ENCODE assay signal across 1 cellular context in genomic region chr3:170144437-170144843, GRCh38.
A peak's percentile ranks its signal among the peaks of the same experiment; 100 is the strongest.
TF ChIP-seq lines count a peak whose summit lies in the region.

No MANE protein-coding gene starts in this region.

TF ChIP-seq in GM12878, 131 proteins besides CTCF, POLR2A, EP300 and RAD21 (continued from another document):
- TF ChIP-seq BCL3 (IDR thresholded peaks at IDR 0.05; ENCODE audit: borderline replicate concordance, insufficient read depth, low read depth, low read length, poor library complexity, severe bottlenecking) = peak; percentile 32
- TF ChIP-seq NKRF (conservative IDR thresholded peaks at IDR 0.05) = no peak
- TF ChIP-seq BACH1 (IDR thresholded peaks at IDR 0.05; ENCODE audit: borderline replicate concordance) = peak; percentile 99
- TF ChIP-seq IKZF2 (IDR thresholded peaks at IDR 0.05) = peak; percentile 46 to 49; a peak in 3 of 4 replicates
- peak; percentile 63 for TF ChIP-seq ATF7 (IDR thresholded peaks at IDR 0.05; ENCODE audit: low read depth)
- TF ChIP-seq IRF4 (IDR thresholded peaks at IDR 0.05; ENCODE audit: low read depth, low read length) = peak; percentile 31; the same call in 1 of the 2 replicates
- no peak for TF ChIP-seq SP1 (IDR thresholded peaks at IDR 0.05; ENCODE audit: low read depth, low read length)
- TF ChIP-seq RUNX3 (IDR thresholded peaks at IDR 0.05; ENCODE audit: low read length) = peak; percentile 87
- peak; percentile 76 for TF ChIP-seq ATF2 (IDR thresholded peaks at IDR 0.05; ENCODE audit: low read length)
- TF ChIP-seq FOXM1 (IDR thresholded peaks at IDR 0.05; ENCODE audit: low read depth, low read length) = no peak; the same call in 1 of the 2 replicates
- no peak for TF ChIP-seq SIN3A (IDR thresholded peaks at IDR 0.05; ENCODE audit: low read depth, low read length)
- TF ChIP-seq IKZF1 (conservative IDR thresholded peaks at IDR 0.05) = 0 out of 2 replicates have a peak, but pooled peaks have one; percentile 20
- 0 out of 2 replicates have a peak, but pooled peaks have one; percentile 24 for TF ChIP-seq EED (IDR thresholded peaks at IDR 0.05; ENCODE audit: low read depth)
- TF ChIP-seq JUNB (IDR thresholded peaks at IDR 0.05) = peak; percentile 32
- no peak for TF ChIP-seq NRF1 (conservative IDR thresholded peaks at IDR 0.05; ENCODE audit: low read depth, low read length)
- 0 out of 2 replicates have a peak, but pooled peaks have one; percentile 56 for TF ChIP-seq CBX5 (IDR thresholded peaks at IDR 0.05; ENCODE audit: low read depth)
- TF ChIP-seq YY1 (IDR thresholded peaks at IDR 0.05; ENCODE audit: low read depth, low read length) = peak; percentile 37; the same call in 1 of the 2 replicates
- TF ChIP-seq CBFB (IDR thresholded peaks at IDR 0.05; ENCODE audit: low read depth) = no peak
- peak; percentile 88 for TF ChIP-seq POU2F2 (IDR thresholded peaks at IDR 0.05; ENCODE audit: borderline replicate concordance, low read depth, low read length)
